8 cellular contexts compared by ENCODE assay signal in the genomic region with DNA sequence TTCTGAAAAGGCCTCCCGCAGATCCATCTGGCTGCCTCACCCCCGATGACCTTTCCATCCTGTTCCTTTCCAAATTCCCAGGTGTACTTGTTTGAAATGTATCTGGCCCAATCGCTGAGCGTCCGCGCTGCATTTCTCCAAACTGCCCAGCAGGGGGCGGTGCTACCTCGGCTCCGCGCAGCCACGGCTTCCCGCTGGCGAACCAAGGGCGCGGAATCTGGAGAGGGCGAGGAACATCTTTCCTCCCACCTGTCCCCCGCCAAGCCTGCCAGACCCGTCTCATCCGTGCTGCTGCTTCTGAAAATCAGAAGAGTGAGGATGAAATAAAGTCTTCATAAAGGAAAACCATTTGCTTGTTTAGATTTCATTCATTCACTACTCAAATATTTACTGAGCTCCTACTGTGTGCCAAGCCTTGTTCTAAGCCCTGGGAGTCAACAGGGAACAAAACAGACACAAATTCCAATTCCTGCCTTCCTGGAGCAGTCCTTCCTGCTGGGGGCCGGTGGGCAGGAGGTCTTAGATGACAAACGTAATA. TPM values are rescaled to one million over a fixed set of nuclear protein-coding genes. Genes with fewer than 3 reads are reported as not detected.
DNase-seq lines count a peak whose midpoint lies in the region; ATAC-seq and TF ChIP-seq lines count a peak whose summit lies in the region.

No MANE protein-coding gene starts in this region.

- 2% methylated on average over 8 to 21 of the region's 21 CpGs for WGBS in endodermal cell (ENCODE audit: insufficient coverage in 1 of 2, insufficient read length in 1 of 2), 2 experiments

- no peaks in the 10 kb centered on the region for H3K27me3 ChIP-seq in endodermal cell (ENCODE audit: control insufficient read depth, insufficient read depth, low read length, poor library complexity, severe bottlenecking)

- H3K36me3 ChIP-seq in endodermal cell (ENCODE audit: control insufficient read depth, insufficient read depth, low read length): no peaks in the 10 kb centered on the region

- H3K27me3 Mint-ChIP-seq in endodermal cell (ENCODE audit: insufficient read depth): no peaks in the 10 kb centered on the region

- no peaks in the 10 kb centered on the region for H3K9me3 Mint-ChIP-seq in endodermal cell
- H3K9me3 Mint-ChIP-seq in stimulated activated effector memory CD8-positive, alpha-beta T cell treated with anti-CD3 and anti-CD28 coated beads, Interleukin-12 subunit alpha, Interleukin-12 subunit beta, amount 100 ng/mL, for 72 hours: no peaks in the 10 kb centered on the region

- peak; percentile 94 for TF ChIP-seq CTCF in GM13976 (IDR thresholded peaks at IDR 0.05; ENCODE audit: borderline replicate concordance, control extremely low read depth, extremely low read depth, insufficient read depth, missing control alignments)
- peak; percentile 99 for TF ChIP-seq CTCF in endodermal cell (conservative IDR thresholded peaks at IDR 0.05)

- peak overlapping the region; percentile 33 for H3K9ac ChIP-seq in endodermal cell (ENCODE audit: extremely low read depth, low read length, poor library complexity, severe bottlenecking)

- DNase-seq in 8988T: peak; percentile 62
- peak; percentile 85 for DNase-seq in GM13976 (ENCODE audit: low spot score)
- DNase-seq in NCI-H524 (lab: John Stamatoyannopoulos, UW): peak; percentile 18 to 58
- peak; percentile 13 to 50 for DNase-seq in activated CD8-positive, alpha-beta memory T cell treated with anti-CD3 and anti-CD28 coated beads for 1 hour (ENCODE audit: extremely low read depth in 1 of 2, low read depth in 1 of 2)
- DNase-seq in endodermal cell: peak; percentile 98
- peak; percentile 39 for DNase-seq in midbrain (lab: John Stamatoyannopoulos, UW)
- DNase-seq in stimulated activated effector memory CD8-positive, alpha-beta T cell treated with anti-CD3 and anti-CD28 coated beads, Interleukin-12 subunit alpha, Interleukin-12 subunit beta, amount 100 ng/mL, for 72 hours (ENCODE audit: low spot score in 2 of 2): peak; percentile 53 to 76
- DNase-seq in mesenteric fat pad (ENCODE audit: low spot score): no peak

- no peaks in the 10 kb centered on the region for H3K9me3 ChIP-seq in endodermal cell (ENCODE audit: control insufficient read depth, low read length)

- H3K36me3 Mint-ChIP-seq in endodermal cell (ENCODE audit: low read depth): peaks cover 2% of the 10 kb centered on the region
- H3K36me3 Mint-ChIP-seq in stimulated activated effector memory CD8-positive, alpha-beta T cell treated with anti-CD3 and anti-CD28 coated beads, Interleukin-12 subunit alpha, Interleukin-12 subunit beta, amount 100 ng/mL, for 72 hours: no peaks in the 10 kb centered on the region

- peak; percentile 49 for ATAC-seq in stimulated activated effector memory CD8-positive, alpha-beta T cell treated with anti-CD3 and anti-CD28 coated beads, Interleukin-12 subunit alpha, Interleukin-12 subunit beta, amount 100 ng/mL, for 72 hours

- H3K4me1 ChIP-seq in endodermal cell (ENCODE audit: control insufficient read depth, insufficient read depth, low read length): peaks cover 7% of the 10 kb centered on the region

- H3K27ac ChIP-seq in endodermal cell (ENCODE audit: low read depth, low read length): no peak overlapping the region

- peak overlapping the region; percentile 76 for H3K27ac Mint-ChIP-seq in endodermal cell
- H3K27ac Mint-ChIP-seq in stimulated activated effector memory CD8-positive, alpha-beta T cell treated with anti-CD3 and anti-CD28 coated beads, Interleukin-12 subunit alpha, Interleukin-12 subunit beta, amount 100 ng/mL, for 72 hours: peak overlapping the region; percentile 52

- in situ Hi-C loops in GM13976 (cut with MboI; ENCODE audit: low sequenced_read_pairs, unreplicated experiment): no loop called here

- H3K4me1 Mint-ChIP-seq in endodermal cell: peaks cover 28% of the 10 kb centered on the region
- H3K4me1 Mint-ChIP-seq in stimulated activated effector memory CD8-positive, alpha-beta T cell treated with anti-CD3 and anti-CD28 coated beads, Interleukin-12 subunit alpha, Interleukin-12 subunit beta, amount 100 ng/mL, for 72 hours: peaks cover 7% of the 10 kb centered on the region

- peak overlapping the region; percentile 49 for H3K4me3 Mint-ChIP-seq in endodermal cell
- no peak overlapping the region for H3K4me3 Mint-ChIP-seq in stimulated activated effector memory CD8-positive, alpha-beta T cell treated with anti-CD3 and anti-CD28 coated beads, Interleukin-12 subunit alpha, Interleukin-12 subunit beta, amount 100 ng/mL, for 72 hours

- peak overlapping the region; percentile 81 for H3K4me3 ChIP-seq in endodermal cell (ENCODE audit: low read length)

RNA-seq across cellular contexts. Expression of gene MYL2, which starts 16.8 kb away (rescaled TPM):
- total RNA-seq in endodermal cell: under 1 TPM in 1 of 2 donors, not detected in 1; 0.89 TPM
- not detected for polyA plus RNA-seq in endodermal cell (2013, experiment 1 of 2)
- polyA plus RNA-seq in endodermal cell (2013, experiment 2 of 2): not detected
- not detected for total RNA-seq in mesenteric fat pad
